ENCODE assay signal across 9 cellular contexts in genomic region chr5:95760291-95761191, GRCh38. TPM values are rescaled to one million over a fixed set of nuclear protein-coding genes. Genes with fewer than 3 reads are reported as not detected.
A peak's percentile ranks its signal among the peaks of the same experiment; 100 is the strongest.
DNase-seq lines count a peak whose midpoint lies in the region; ATAC-seq, FAIRE-seq and TF ChIP-seq lines count a peak whose summit lies in the region.
"Had no signal": no experiment of that assay in that cellular context is flagged by ENCODE, and none has a peak within 500 bp of the region (broad histone marks: within the 10 kb centered on the region; RNA-seq: fewer than 3 reads in every experiment).

No MANE protein-coding gene starts in this region.

- peaks cover 27% of the 10 kb centered on the region for H3K4me1 ChIP-seq in CD4-positive, alpha-beta memory T cell (ENCODE audit: insufficient read depth, low read length)
- peaks cover 0 to 5% of the 10 kb centered on the region in 2 donors for H3K4me1 ChIP-seq in small intestine (ENCODE audit: control insufficient read depth in 2 of 2, insufficient read depth in 1 of 2, low read depth in 1 of 2, low read length in 1 of 2)

- peaks cover 17 to 33% (median 27%) of the 10 kb centered on the region in 4 donors for H3K4me1 Mint-ChIP-seq in CD4-positive, alpha-beta memory T cell

- ATAC-seq in GM19324 (IDR thresholded peaks at IDR 0.05; ENCODE audit: low FRiP score, unreplicated experiment) (peak; percentile 86), HG03354 (IDR thresholded peaks at IDR 0.05; ENCODE audit: poor library complexity, severe bottlenecking, unreplicated experiment) (peak; percentile 93)

- FAIRE-seq in small intestine (lab: Jason Lieb, UNC), result peak; percentile 76
- FAIRE-seq: TTC549 had no signal

- H3K9me3 ChIP-seq in CD4-positive, alpha-beta memory T cell (ENCODE audit: control insufficient read depth in 1 of 2, low read length in 2 of 2), result no peaks in the 10 kb centered on the region
- no peaks in the 10 kb centered on the region for H3K9me3 ChIP-seq in small intestine (ENCODE audit: control insufficient read depth, low read depth)

- CTCF ChIA-PET in CD4-positive, alpha-beta memory T cell (lab: Charles Lee; ENCODE audit: partially characterized antibody), result interaction anchor here (1.5 kb wide), 1 partner anchor 96 kb away, joined by 5 read pairs; no protein-coding TSS in a partner anchor

- H3K36me3 ChIP-seq in CD4-positive, alpha-beta memory T cell (ENCODE audit: insufficient read depth, low read length), result no peaks in the 10 kb centered on the region
- H3K36me3 ChIP-seq in small intestine (ENCODE audit: control insufficient read depth in 2 of 2, insufficient read depth in 2 of 2, low read length in 2 of 2), result no peaks in the 10 kb centered on the region

- no peaks in the 10 kb centered on the region for H3K27me3 Mint-ChIP-seq in CD4-positive, alpha-beta memory T cell

- TF ChIP-seq CTCF in fibroblast of the aortic adventitia (IDR thresholded peaks at IDR 0.05; ENCODE audit: insufficient read depth, low read length), result no peak

- H3K27ac ChIP-seq in CD4-positive, alpha-beta memory T cell (ENCODE audit: low read depth, low read length), result peak overlapping the region; percentile 58
- H3K27ac ChIP-seq in small intestine (ENCODE audit: low read depth in 1 of 2, low read length in 1 of 2), result peak overlapping the region; percentile 55 to 80

- POLR2A ChIA-PET in CD4-positive, alpha-beta memory T cell (lab: Charles Lee; ENCODE audit: partially characterized antibody), result interaction anchor here (1.1 kb wide), 1 partner anchor 113 kb away, joined by 4 read pairs; no protein-coding TSS in a partner anchor

- H3K4me3 ChIP-seq in CD4-positive, alpha-beta memory T cell (ENCODE audit: low read length in 2 of 2), result peak overlapping the region; percentile 43 to 57
- H3K4me3 ChIP-seq in fibroblast of the aortic adventitia (ENCODE audit: low read depth, low read length), result peak overlapping the region; percentile 40
- H3K4me3 ChIP-seq in small intestine (ENCODE audit: low read depth in 1 of 2, low read length in 2 of 2), result no peak overlapping the region

- DNase-seq in CD4-positive, alpha-beta memory T cell, result peak in 4 of 5 donors; percentile 22 to 39 (median 31)
- DNase-seq in SKM-1 treated with dmso at 0.1 percent for 144 hours (lab: John Stamatoyannopoulos, UW; ENCODE audit: unreplicated experiment), result peak; percentile 43
- DNase-seq in fibroblast of the aortic adventitia (ENCODE audit: low read depth), result peak; percentile 96
- DNase-seq in small intestine, result peak; percentile 64
- no peak for DNase-seq in NCI-H1105 treated with DMSO at 0.1 percent for 48 hours (lab: John Stamatoyannopoulos, UW)
- DNase-seq in NCI-H2227 treated with DMSO at 0.1 percent for 48 hours (lab: John Stamatoyannopoulos, UW), result no peak

- H3K27ac Mint-ChIP-seq in CD4-positive, alpha-beta memory T cell, result peak overlapping the region; percentile 77 to 94 (median 91)

- intact Hi-C loops in CD4-positive, alpha-beta memory T cell (cut with micrococcal nuclease), result loop anchor here (1.0 kb wide), 1 partner anchor 206 kb away; the partner anchor contains the start of gene SKIC3

- no peaks in the 10 kb centered on the region for H3K27me3 ChIP-seq in CD4-positive, alpha-beta memory T cell (ENCODE audit: insufficient read depth, low read length)
- H3K27me3 ChIP-seq in small intestine (ENCODE audit: control insufficient read depth in 2 of 2, insufficient read depth in 2 of 2, low read length in 2 of 2), result no peaks in the 10 kb centered on the region

- WGBS in small intestine, 3 donors, result 51 to 65% (median 60%) methylated on average over 3 of the region's 3 CpGs

- peaks cover 0 to 3% of the 10 kb centered on the region in 2 donors for H3K36me3 Mint-ChIP-seq in CD4-positive, alpha-beta memory T cell

- peak overlapping the region; percentile 79 to 96 (median 87) for H3K4me3 Mint-ChIP-seq in CD4-positive, alpha-beta memory T cell

- H3K9me3 Mint-ChIP-seq in CD4-positive, alpha-beta memory T cell, result no peaks in the 10 kb centered on the region

RNA-seq across cellular contexts. Expression of gene RHOBTB3, which starts 29.4 kb away (rescaled TPM):
- total RNA-seq in CD4-positive, alpha-beta memory T cell, result under 1 TPM; 0.32 to 0.61 TPM
- polyA plus RNA-seq in CD4-positive, alpha-beta memory T cell, result 1 to 10 TPM; 1.6 to 1.8 TPM
- 82.2 and 86.9 TPM in 2 replicates for total RNA-seq in fibroblast of the aortic adventitia (ENCODE audit: low replicate concordance)
- polyA plus RNA-seq in small intestine, result 10 to 100 TPM in 1 of 3 donors, 1 to 10 TPM in 2; 5.8 to 16.2 (median 8.1) TPM

Comparison
In these comparisons a context has a peak if more than half of its experiments do, and no peak if none do; other contexts are left out.
1. DNase-seq: peak in CD4-positive, alpha-beta memory T cell (4 of 5), SKM-1 treated with dmso at 0.1 percent for 144 hours (single experiment), fibroblast of the aortic adventitia (single experiment) and small intestine (single experiment); none in NCI-H1105 treated with DMSO at 0.1 percent for 48 hours (single experiment) and NCI-H2227 treated with DMSO at 0.1 percent for 48 hours (single experiment).
2. H3K4me3 ChIP-seq: peak in CD4-positive, alpha-beta memory T cell (2 of 2) and fibroblast of the aortic adventitia (single experiment); none in small intestine (0 of 2).
3. RNA of gene RHOBTB3, which starts 29.4 kb away (total RNA-seq): 82.2 to 86.9 TPM in fibroblast of the aortic adventitia; 0.32 to 0.61 TPM in CD4-positive, alpha-beta memory T cell; every median in the first group is over 10 times any median in the second.